ENCODE assay signal across 9 cellular contexts in the genomic region with DNA sequence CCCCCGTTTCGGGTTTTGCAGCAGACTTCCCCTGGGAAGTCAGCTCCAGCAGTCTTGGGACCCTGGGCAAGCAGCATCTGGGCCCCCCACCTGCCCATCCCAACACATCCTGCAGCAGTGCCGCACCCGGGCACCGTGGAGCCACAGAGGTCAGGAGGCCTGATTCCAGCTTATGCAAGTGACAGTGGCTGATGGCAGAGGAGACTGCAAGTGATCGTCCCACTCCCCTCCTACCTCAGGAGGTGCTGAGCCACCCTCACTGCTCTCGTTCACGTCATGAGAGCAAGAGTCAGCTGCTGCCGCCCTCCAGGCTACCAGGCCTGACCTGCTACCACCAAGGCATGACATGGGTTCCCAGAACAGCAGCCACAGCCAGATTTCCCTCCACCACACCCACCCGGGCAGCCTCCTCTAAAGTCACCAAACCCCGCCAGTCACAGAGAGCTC. TPM values are rescaled to one million over a fixed set of nuclear protein-coding genes. Genes with fewer than 3 reads are reported as not detected.
DNase-seq lines count a peak whose midpoint lies in the region; ATAC-seq lines count a peak whose summit lies in the region.
"Had no signal": no experiment of that assay in that cellular context is flagged by ENCODE, and none has a peak within 500 bp of the region (broad histone marks: within the 10 kb centered on the region; RNA-seq: fewer than 3 reads in every experiment).

No MANE protein-coding gene starts in this region.

- ATAC-seq in stimulated activated memory B cell treated with anti-CD40 and anti-IgM and Interleukin-4, amounts not matched to agents 10 μg/mL and 1 μg/mL and 100 μg/mL, for 72 hours: no peak

- H3K9ac ChIP-seq in SK-N-MC (ENCODE audit: insufficient read length): no peak overlapping the region

- H3K9me3 Mint-ChIP-seq in stimulated activated memory B cell treated with anti-CD40 and anti-IgM and Interleukin-4, amounts not matched to agents 10 μg/mL and 1 μg/mL and 100 μg/mL, for 72 hours: peaks cover 2% of the 10 kb centered on the region

- H3K4me1 Mint-ChIP-seq in stimulated activated memory B cell treated with anti-CD40 and anti-IgM and Interleukin-4, amounts not matched to agents 10 μg/mL and 1 μg/mL and 100 μg/mL, for 72 hours: peaks cover 27% of the 10 kb centered on the region

- peaks cover 66% of the 10 kb centered on the region for H3K36me3 Mint-ChIP-seq in stimulated activated memory B cell treated with anti-CD40 and anti-IgM and Interleukin-4, amounts not matched to agents 10 μg/mL and 1 μg/mL and 100 μg/mL, for 72 hours

- H3K36me3 ChIP-seq in H7 (replicated peaks; ENCODE audit: control insufficient read depth, insufficient read depth, low read length) (peaks cover 1% of the 10 kb centered on the region), SK-N-MC (ENCODE audit: insufficient read depth, low read length) (peaks cover 20% of the 10 kb centered on the region)

- H3K9me3 ChIP-seq in SK-N-MC (ENCODE audit: low read depth, low read length): no peaks in the 10 kb centered on the region

- H3K27ac ChIP-seq in SK-N-MC (peak overlapping the region; percentile 4), layer of hippocampus (ENCODE audit: low read depth, low read length) (peak overlapping the region; percentile 33)

- H3K4me3 Mint-ChIP-seq in stimulated activated memory B cell treated with anti-CD40 and anti-IgM and Interleukin-4, amounts not matched to agents 10 μg/mL and 1 μg/mL and 100 μg/mL, for 72 hours: no peak overlapping the region

- H3K27me3 ChIP-seq in H7 (ENCODE audit: control insufficient read depth, insufficient read depth, low read length): no peaks in the 10 kb centered on the region
- H3K27me3 ChIP-seq in layer of hippocampus (ENCODE audit: control insufficient read depth, insufficient read depth, low read length): no peaks in the 10 kb centered on the region

- no peaks in the 10 kb centered on the region for H3K27me3 Mint-ChIP-seq in stimulated activated memory B cell treated with anti-CD40 and anti-IgM and Interleukin-4, amounts not matched to agents 10 μg/mL and 1 μg/mL and 100 μg/mL, for 72 hours

- peak; percentile 24 for DNase-seq in H7
- no peak for DNase-seq in SK-N-MC (ENCODE audit: low read depth, low spot score)
- DNase-seq in NCI-H2081 treated with DMSO at 0.1 percent for 48 hours (lab: John Stamatoyannopoulos, UW): no peak
- DNase-seq in EL: no peak
- no peak for DNase-seq in SHP77 treated with DMSO at 0.1 percent for 48 hours (lab: John Stamatoyannopoulos, UW)
- no peak for DNase-seq in NK-92 treated with Interleukin-12 subunit alpha and Interleukin-12 subunit beta, amount 100 ng/mL, for 24 hours (lab: John Stamatoyannopoulos, UW)
- DNase-seq: activated CD8-positive, alpha-beta memory T cell treated with anti-CD3 and anti-CD28 coated beads, Interleukin-2, amount 50 U/mL, for 48 hours had no signal

- peak overlapping the region; percentile 67 for H3K27ac Mint-ChIP-seq in stimulated activated memory B cell treated with anti-CD40 and anti-IgM and Interleukin-4, amounts not matched to agents 10 μg/mL and 1 μg/mL and 100 μg/mL, for 72 hours

- H3K4me3 ChIP-seq in H7 (ENCODE audit: insufficient read depth, low read depth, low read length) (no peak overlapping the region), SK-N-MC (no peak overlapping the region)

RNA-seq across cellular contexts. Expression of gene COX7A2L, which starts 18.2 kb away (rescaled TPM):
- 149 and 154 TPM in 2 replicates for total RNA-seq in H7 (2014; rRNA removed; shearing (Covaris generic))
